ENCODE assay signal across 18 cellular contexts in the genomic region with DNA sequence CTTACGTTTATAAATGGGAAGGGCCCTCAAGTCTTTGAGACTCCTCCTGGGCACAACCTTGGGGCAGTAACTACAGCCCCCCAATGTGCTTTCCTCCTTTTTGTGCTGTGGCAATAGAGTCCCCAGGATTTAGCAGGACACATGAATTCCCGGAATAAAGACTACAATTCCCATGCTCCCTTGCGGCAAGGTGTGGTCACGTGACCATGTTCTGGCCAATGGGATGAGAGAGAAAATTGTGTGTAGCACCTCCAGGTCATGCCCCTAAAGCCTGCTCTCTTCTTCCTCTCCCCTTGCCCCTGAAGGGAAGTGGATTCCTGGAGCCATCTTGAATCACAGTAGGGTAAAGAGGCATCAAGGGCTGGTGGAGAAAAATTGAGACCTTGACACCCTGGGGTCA.
A peak's percentile ranks its signal among the peaks of the same experiment; 100 is the strongest.
DNase-seq lines count a peak whose midpoint lies in the region; ATAC-seq and TF ChIP-seq lines count a peak whose summit lies in the region.
"Had no signal": no experiment of that assay in that cellular context is flagged by ENCODE, and none has a peak within 500 bp of the region (broad histone marks: within the 10 kb centered on the region; RNA-seq: fewer than 3 reads in every experiment).

No MANE protein-coding gene starts in this region.

- H3K4me3 ChIP-seq in osteoblast (ENCODE audit: insufficient read depth, low read length) = no peak overlapping the region
- no peak overlapping the region for H3K4me3 ChIP-seq in effector memory CD4-positive, alpha-beta T cell (ENCODE audit: insufficient read depth, low read depth, low read length, poor library complexity, severe bottlenecking)
- H3K4me3 ChIP-seq: left ventricle myocardium inferior, ovary, suprapubic skin had no signal

- H3K4me1 Mint-ChIP-seq in activated CD8-positive, alpha-beta T cell treated with anti-CD3 and anti-CD28 coated beads for 36 hours (ENCODE audit: low read depth) = no peaks in the 10 kb centered on the region
- no peaks in the 10 kb centered on the region for H3K4me1 Mint-ChIP-seq in activated CD8-positive, alpha-beta T cell treated with anti-CD3 and anti-CD28 coated beads, Interleukin-2, amount 10 ng/mL, durations not matched to agents 7 days and 5 days (ENCODE audit: low read depth)

- CTCF ChIA-PET in activated CD8-positive, alpha-beta T cell treated with anti-CD3 and anti-CD28 coated beads for 36 hours (lab: Charles Lee) = no interaction called here
- CTCF ChIA-PET in activated CD8-positive, alpha-beta T cell treated with anti-CD3 and anti-CD28 coated beads, Interleukin-2, amount 10 ng/mL, durations not matched to agents 7 days and 5 days (lab: Charles Lee) = no interaction called here

- no peaks in the 10 kb centered on the region for H3K27me3 Mint-ChIP-seq in activated CD8-positive, alpha-beta T cell treated with anti-CD3 and anti-CD28 coated beads for 36 hours
- no peaks in the 10 kb centered on the region for H3K27me3 Mint-ChIP-seq in activated CD8-positive, alpha-beta T cell treated with anti-CD3 and anti-CD28 coated beads, Interleukin-2, amount 10 ng/mL, durations not matched to agents 7 days and 5 days (ENCODE audit: low read depth)

- H3K9me3 ChIP-seq in osteoblast (ENCODE audit: low read depth, low read length) = peaks cover 1% of the 10 kb centered on the region
- H3K9me3 ChIP-seq in effector memory CD4-positive, alpha-beta T cell (ENCODE audit: control insufficient read depth, low read length) = no peaks in the 10 kb centered on the region
- H3K9me3 ChIP-seq: Caco-2, left ventricle myocardium inferior, ovary, suprapubic skin had no signal

- intact Hi-C loops in activated CD8-positive, alpha-beta T cell treated with anti-CD3 and anti-CD28 coated beads for 36 hours (cut with micrococcal nuclease) = no loop called here

- no peak overlapping the region for H3K4me2 ChIP-seq in osteoblast (ENCODE audit: insufficient read depth, low read length)

- H3K36me3 Mint-ChIP-seq in activated CD8-positive, alpha-beta T cell treated with anti-CD3 and anti-CD28 coated beads for 36 hours (ENCODE audit: low read depth) = no peaks in the 10 kb centered on the region
- no peaks in the 10 kb centered on the region for H3K36me3 Mint-ChIP-seq in activated CD8-positive, alpha-beta T cell treated with anti-CD3 and anti-CD28 coated beads, Interleukin-2, amount 10 ng/mL, durations not matched to agents 7 days and 5 days (ENCODE audit: low read depth)

- no peaks in the 10 kb centered on the region for H3K4me1 ChIP-seq in osteoblast (ENCODE audit: insufficient read depth, low read length)
- no peaks in the 10 kb centered on the region for H3K4me1 ChIP-seq in effector memory CD4-positive, alpha-beta T cell (ENCODE audit: control insufficient read depth, insufficient read depth, low read length, poor library complexity, severe bottlenecking)
- H3K4me1 ChIP-seq: Caco-2, left ventricle myocardium inferior, suprapubic skin had no signal

- no peaks in the 10 kb centered on the region for H3K79me2 ChIP-seq in osteoblast (ENCODE audit: insufficient read depth, low read length)

- ATAC-seq in activated CD8-positive, alpha-beta T cell treated with anti-CD3 and anti-CD28 coated beads for 36 hours = no peak
- ATAC-seq in activated CD8-positive, alpha-beta T cell treated with anti-CD3 and anti-CD28 coated beads, Interleukin-2, amount 10 ng/mL, durations not matched to agents 7 days and 5 days = no peak
- ATAC-seq: effector memory CD8-positive, alpha-beta T cell had no signal

- H3K36me3 ChIP-seq in osteoblast (ENCODE audit: insufficient read depth, low read length) = no peaks in the 10 kb centered on the region
- H3K36me3 ChIP-seq in effector memory CD4-positive, alpha-beta T cell (ENCODE audit: control insufficient read depth, insufficient read depth, low read length) = no peaks in the 10 kb centered on the region
- H3K36me3 ChIP-seq: left ventricle myocardium inferior, ovary, suprapubic skin had no signal

- no peak for TF ChIP-seq CTCF in activated CD8-positive, alpha-beta T cell treated with anti-CD3 and anti-CD28 coated beads for 36 hours (IDR thresholded peaks at IDR 0.05)
- no peak for TF ChIP-seq CTCF in osteoblast (IDR thresholded peaks at IDR 0.05; ENCODE audit: extremely low read depth, low read depth, low read length)

- in situ Hi-C loops in KBM-7 (cut with MboI; ENCODE audit: low pct_unique_long_range_greater_than_20kb, low sequenced_read_pairs) = no loop called here

- H3K27me3 ChIP-seq in osteoblast (ENCODE audit: insufficient read depth, low read length) = no peaks in the 10 kb centered on the region
- H3K27me3 ChIP-seq in effector memory CD4-positive, alpha-beta T cell (replicated peaks; ENCODE audit: control insufficient read depth, insufficient read depth, low read length, poor library complexity, severe bottlenecking) = no peaks in the 10 kb centered on the region
- H3K27me3 ChIP-seq: ovary had no signal

- no peak overlapping the region for H3K27ac Mint-ChIP-seq in activated CD8-positive, alpha-beta T cell treated with anti-CD3 and anti-CD28 coated beads for 36 hours
- no peak overlapping the region for H3K27ac Mint-ChIP-seq in activated CD8-positive, alpha-beta T cell treated with anti-CD3 and anti-CD28 coated beads, Interleukin-2, amount 10 ng/mL, durations not matched to agents 7 days and 5 days
- H3K27ac Mint-ChIP-seq: effector memory CD8-positive, alpha-beta T cell had no signal

- no peak overlapping the region for H3K27ac ChIP-seq in osteoblast (ENCODE audit: low read depth, low read length)
- H3K27ac ChIP-seq in effector memory CD4-positive, alpha-beta T cell (ENCODE audit: insufficient read depth, low read length, poor library complexity, severe bottlenecking) = no peak overlapping the region
- H3K27ac ChIP-seq: left ventricle myocardium inferior, ovary, suprapubic skin had no signal

- H4K20me1 ChIP-seq in osteoblast (ENCODE audit: insufficient read depth, low read length) = no peaks in the 10 kb centered on the region

- no peak overlapping the region for H2AFZ ChIP-seq in osteoblast (ENCODE audit: low read length)

- DNase-seq in activated CD8-positive, alpha-beta T cell treated with anti-CD3 and anti-CD28 coated beads for 36 hours = peak; percentile 13
- no peak for DNase-seq in activated CD8-positive, alpha-beta T cell treated with anti-CD3 and anti-CD28 coated beads, Interleukin-2, amount 10 ng/mL, durations not matched to agents 7 days and 5 days
- DNase-seq in KBM-7 (peak; percentile 21), SK-N-DZ (ENCODE audit: low spot score) (peak; percentile 80), osteoblast (ENCODE audit: insufficient read length, low spot score, missing footprints) (peak; percentile 62), NCI-H1048 (lab: John Stamatoyannopoulos, UW) (no peak), islet precursor cell (no peak)
- DNase-seq in effector memory CD4-positive, alpha-beta T cell = no peak
- DNase-seq: activated CD8-positive, alpha-beta memory T cell treated with anti-CD3 and anti-CD28 coated beads for 24 hours; Caco-2; caudate nucleus; effector memory CD8-positive, alpha-beta T cell; left ventricle myocardium inferior; NCI-H1105; NCI-H446 treated with DMSO at 0.1 percent for 48 hours; ovary; stimulated activated CD4-positive, alpha-beta T cell treated with anti-CD3 and anti-CD28 coated beads, Interleukin-4, amount 100 ng/mL, for 1 hour had no signal

- no peaks in the 10 kb centered on the region for H3K9me3 Mint-ChIP-seq in activated CD8-positive, alpha-beta T cell treated with anti-CD3 and anti-CD28 coated beads for 36 hours
- no peaks in the 10 kb centered on the region for H3K9me3 Mint-ChIP-seq in activated CD8-positive, alpha-beta T cell treated with anti-CD3 and anti-CD28 coated beads, Interleukin-2, amount 10 ng/mL, durations not matched to agents 7 days and 5 days (ENCODE audit: insufficient read depth)
- H3K9me3 Mint-ChIP-seq: effector memory CD8-positive, alpha-beta T cell had no signal

- POLR2A ChIA-PET in activated CD8-positive, alpha-beta T cell treated with anti-CD3 and anti-CD28 coated beads for 36 hours (lab: Charles Lee) = no interaction called here
- POLR2A ChIA-PET in activated CD8-positive, alpha-beta T cell treated with anti-CD3 and anti-CD28 coated beads, Interleukin-2, amount 10 ng/mL, durations not matched to agents 7 days and 5 days (lab: Charles Lee) = no interaction called here

- no peak overlapping the region for H3K4me3 Mint-ChIP-seq in activated CD8-positive, alpha-beta T cell treated with anti-CD3 and anti-CD28 coated beads for 36 hours
- no peak overlapping the region for H3K4me3 Mint-ChIP-seq in activated CD8-positive, alpha-beta T cell treated with anti-CD3 and anti-CD28 coated beads, Interleukin-2, amount 10 ng/mL, durations not matched to agents 7 days and 5 days
- H3K4me3 Mint-ChIP-seq: effector memory CD8-positive, alpha-beta T cell had no signal

Comparison
In these comparisons a context has a peak if more than half of its experiments do, and no peak if none do; other contexts are left out.
1. DNase-seq: peak in activated CD8-positive, alpha-beta T cell treated with anti-CD3 and anti-CD28 coated beads for 36 hours (single experiment), KBM-7 (single experiment), SK-N-DZ (single experiment) and osteoblast (single experiment); none in activated CD8-positive, alpha-beta T cell treated with anti-CD3 and anti-CD28 coated beads, Interleukin-2, amount 10 ng/mL, durations not matched to agents 7 days and 5 days (single experiment), NCI-H1048 (single experiment), islet precursor cell (single experiment) and effector memory CD4-positive, alpha-beta T cell (0 of 3).